20 cellular contexts compared by ENCODE assay signal in genomic region chr5:59564895-59565294, GRCh38.
DNase-seq lines count a peak whose midpoint lies in the region; ATAC-seq, FAIRE-seq and TF ChIP-seq lines count a peak whose summit lies in the region.
"Had no signal": no experiment of that assay in that cellular context is flagged by ENCODE, and none has a peak within 500 bp of the region (broad histone marks: within the 10 kb centered on the region; RNA-seq: fewer than 3 reads in every experiment).

No MANE protein-coding gene starts in this region.

- TF ChIP-seq CTCF in epithelial cell of esophagus (IDR thresholded peaks at IDR 0.05; ENCODE audit: insufficient read depth, low read depth, low read length, missing control alignments): no peak
- TF ChIP-seq CTCF in upper lobe of right lung (IDR thresholded peaks at IDR 0.05): no peak
- TF ChIP-seq CTCF in pancreas (IDR thresholded peaks at IDR 0.05): no peak

- H3K9me3 ChIP-seq in upper lobe of right lung (no peaks in the 10 kb centered on the region), pancreas (no peaks in the 10 kb centered on the region)

- H3K27me3 Mint-ChIP-seq in IgD-negative memory B cell (no peaks in the 10 kb centered on the region), naive B cell (no peaks in the 10 kb centered on the region)

- FAIRE-seq in pancreas (lab: Jason Lieb, UNC): no peak
- FAIRE-seq: HepG2 had no signal

- H3K4me1 ChIP-seq in upper lobe of right lung (no peaks in the 10 kb centered on the region), pancreas (peaks cover 9 to 13% (median 9%) of the 10 kb centered on the region in 3 donors)

- no peak overlapping the region for H3K27ac ChIP-seq in upper lobe of right lung
- no peak overlapping the region for H3K27ac ChIP-seq in pancreas
- H3K27ac ChIP-seq: C4-2B, HL-60 had no signal

- H3K4me1 Mint-ChIP-seq in IgD-negative memory B cell: peaks cover 55 to 75% (median 65%) of the 10 kb centered on the region in 3 donors
- H3K4me1 Mint-ChIP-seq in naive B cell: peaks cover 68 to 75% (median 68%) of the 10 kb centered on the region in 3 donors

- intact Hi-C loops in upper lobe of right lung (cut with DNase I): no loop called here
- intact Hi-C loops in pancreas (cut with DNase I): no loop called here

- ATAC-seq in naive B cell (ENCODE audit: low read depth in 2 of 2): no peak
- ATAC-seq in upper lobe of right lung: peak; percentile 43
- ATAC-seq in HG03045 (IDR thresholded peaks at IDR 0.05; ENCODE audit: unreplicated experiment): no peak
- no peak for ATAC-seq in pancreas
- no peak for ATAC-seq in HG03460 (IDR thresholded peaks at IDR 0.05; ENCODE audit: unreplicated experiment)
- ATAC-seq: HepG2, Right ventricle myocardium inferior had no signal

- H3K27ac Mint-ChIP-seq in IgD-negative memory B cell (peak overlapping the region; percentile 77 to 96 (median 95)), naive B cell (peak overlapping the region; percentile 98 to 99 (median 99))

- peak overlapping the region in 2 of 4 donors; percentile 55 to 67 for H3K4me3 Mint-ChIP-seq in IgD-negative memory B cell
- H3K4me3 Mint-ChIP-seq in naive B cell: peak overlapping the region in 5 of 8 donors; percentile 35 to 65 (median 52)
- H3K4me3 Mint-ChIP-seq: CD8-positive, alpha-beta memory T cell had no signal

- no peaks in the 10 kb centered on the region for H3K36me3 ChIP-seq in upper lobe of right lung
- H3K36me3 ChIP-seq in pancreas: no peaks in the 10 kb centered on the region

- WGBS in pancreas, 2 donors: 94 to 100% methylated on average over 1 of the region's 1 CpG

- H3K4me3 ChIP-seq in epithelial cell of esophagus (ENCODE audit: low read length) (no peak overlapping the region), upper lobe of right lung (no peak overlapping the region), pancreas (no peak overlapping the region)

- DNase-seq in epithelial cell of esophagus (ENCODE audit: low read depth) (peak; percentile 21), naive B cell (no peak), upper lobe of right lung (no peak), pancreas (no peak)
- DNase-seq: Calu3; CD8-positive, alpha-beta memory T cell; DMS153; H7; KBM-7; NCI-H1105 treated with DMSO at 0.1 percent for 48 hours; NCI-H446 treated with DMSO at 0.1 percent for 48 hours; NCI-H526 treated with DMSO at 0.1 percent for 48 hours; OCI-M1 had no signal

- H3K9me3 Mint-ChIP-seq in IgD-negative memory B cell (peaks cover 0 to 3% (median 0%) of the 10 kb centered on the region in 3 donors), naive B cell (peaks cover 0 to 2% (median 0%) of the 10 kb centered on the region in 7 donors)

- no peaks in the 10 kb centered on the region for H3K27me3 ChIP-seq in upper lobe of right lung
- H3K27me3 ChIP-seq in pancreas: no peaks in the 10 kb centered on the region

- H3K36me3 Mint-ChIP-seq in IgD-negative memory B cell (peaks cover 5% of the 10 kb centered on the region), naive B cell (peaks cover 0 to 11% of the 10 kb centered on the region in 2 donors)
- H3K36me3 Mint-ChIP-seq: CD8-positive, alpha-beta memory T cell had no signal
